ENCODE assay signal across 9 cellular contexts in the genomic region with DNA sequence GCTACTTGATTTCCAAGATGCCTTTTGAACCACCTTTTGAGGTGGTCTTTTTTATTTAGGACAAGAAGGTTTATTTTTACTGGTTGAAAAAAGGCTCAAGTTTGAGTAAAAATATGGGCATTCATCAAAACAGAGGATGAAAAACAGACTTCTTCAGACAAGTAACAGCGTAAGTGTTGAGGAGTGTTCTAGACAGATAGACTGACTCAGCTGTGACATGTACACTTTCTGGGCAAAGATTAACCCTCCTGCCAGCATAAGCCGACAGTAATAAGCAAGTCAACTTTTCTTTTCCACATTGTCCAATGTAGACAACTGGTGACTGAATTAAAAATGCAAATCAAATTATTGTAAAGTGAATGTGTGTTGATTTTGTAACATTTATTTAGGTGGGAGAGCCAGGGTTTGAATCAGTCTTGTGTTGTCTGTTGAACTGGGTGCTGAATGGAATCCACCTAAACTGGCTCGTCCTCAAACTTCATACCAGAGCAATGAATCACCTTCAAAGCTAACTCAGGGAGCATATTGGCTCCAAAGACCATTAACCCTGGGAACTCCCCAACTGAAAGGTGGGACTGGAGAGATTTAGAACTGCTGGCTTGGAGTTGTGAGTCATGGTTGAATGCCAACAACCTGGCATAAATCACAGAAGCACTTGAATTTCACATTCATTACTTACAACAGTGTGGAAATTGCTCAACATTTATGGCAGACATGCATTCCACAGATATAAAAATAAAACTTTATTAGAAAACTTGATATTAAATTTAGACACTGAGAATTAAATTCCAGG.
DNase-seq lines count a peak whose midpoint lies in the region; ATAC-seq and TF ChIP-seq lines count a peak whose summit lies in the region.
"Had no signal": no experiment of that assay in that cellular context is flagged by ENCODE, and none has a peak within 500 bp of the region (broad histone marks: within the 10 kb centered on the region; RNA-seq: fewer than 3 reads in every experiment).

No MANE protein-coding gene starts in this region.

- peak; percentile 98 for ATAC-seq in esophagus mucosa
- ATAC-seq in omental fat pad (ENCODE audit: low FRiP score): peak; percentile 94

- peak; percentile 97 for DNase-seq in Daoy (ENCODE audit: low read depth)
- DNase-seq in NCI-H460 (ENCODE audit: extremely low read depth, low read depth): peak; percentile 67
- no peak for DNase-seq in omental fat pad (ENCODE audit: low spot score)
- DNase-seq in Kasumi-1 (lab: John Stamatoyannopoulos, UW): no peak
- DNase-seq in DMS153 treated with DMSO at 0.1 percent for 48 hours (lab: John Stamatoyannopoulos, UW; ENCODE audit: unreplicated experiment): no peak
- DNase-seq in stimulated activated CD4-positive, alpha-beta T cell treated with anti-CD3 and anti-CD28 coated beads, Interleukin-4, amount 100 ng/mL, for 24 hours: no peak
- DNase-seq in stimulated activated naive CD4-positive, alpha-beta T cell treated with Interleukin-2 at 50 U/mL for 16 hours (lab: John Stamatoyannopoulos, UW): no peak
- DNase-seq: NCI-H187 had no signal

- no peak for TF ChIP-seq CTCF in omental fat pad (IDR thresholded peaks at IDR 0.05)

Comparison
In these comparisons a context has a peak if more than half of its experiments do, and no peak if none do; other contexts are left out.
1. DNase-seq: peak in Daoy (single experiment) and NCI-H460 (single experiment); none in omental fat pad (single experiment), Kasumi-1 (0 of 2), DMS153 treated with DMSO at 0.1 percent for 48 hours (single experiment), stimulated activated CD4-positive, alpha-beta T cell treated with anti-CD3 and anti-CD28 coated beads, Interleukin-4, amount 100 ng/mL, for 24 hours (single experiment) and stimulated activated naive CD4-positive, alpha-beta T cell treated with Interleukin-2 at 50 U/mL for 16 hours (single experiment).